In genomic region chr18:44098551-44099098, GRCh38 we compare ENCODE assay signal across 10 cellular contexts.
DNase-seq lines count a peak whose midpoint lies in the region; ATAC-seq and TF ChIP-seq lines count a peak whose summit lies in the region.
"Had no signal": no experiment of that assay in that cellular context is flagged by ENCODE, and none has a peak within 500 bp of the region (broad histone marks: within the 10 kb centered on the region; RNA-seq: fewer than 3 reads in every experiment).

No MANE protein-coding gene starts in this region.

- H3K9me3 ChIP-seq in SJCRH30 (replicated peaks) (no peaks in the 10 kb centered on the region), esophagus muscularis mucosa (peaks cover 0 to 4% (median 0%) of the 10 kb centered on the region in 4 donors)
- H3K9me3 ChIP-seq: SJSA1 had no signal

- no peak for TF ChIP-seq EP300 in esophagus muscularis mucosa (IDR thresholded peaks at IDR 0.05)

- 52% methylated on average over 4 of the region's 4 CpGs for WGBS in esophagus muscularis mucosa

- no peaks in the 10 kb centered on the region for H3K27me3 ChIP-seq in SJCRH30
- no peaks in the 10 kb centered on the region for H3K27me3 ChIP-seq in esophagus muscularis mucosa
- H3K27me3 ChIP-seq: SJSA1 had no signal

- CTCF ChIA-PET in HEK293T (lab: Yijun Ruan, JAX), result no interaction called here

- H3K27ac ChIP-seq in SJCRH30 (no peak overlapping the region), esophagus muscularis mucosa (replicated peaks in 1 of 4) (no peak overlapping the region)
- H3K27ac ChIP-seq: SJSA1 had no signal

- DNase-seq in AML-193 (lab: John Stamatoyannopoulos, UW), result peak; percentile 34 to 43
- peak; percentile 6 for DNase-seq in HEK293T (ENCODE audit: extremely low spot score)
- DNase-seq in SJCRH30, result peak; percentile 23 to 54
- peak; percentile 62 for DNase-seq in iPS-NIHi11 (ENCODE audit: low spot score)
- DNase-seq in esophagus muscularis mucosa (ENCODE audit: extremely low spot score), result no peak
- no peak for DNase-seq in activated CD4-positive, alpha-beta T cell treated with anti-CD3 and anti-CD28 coated beads, Interleukin-2, amount 50 U/mL, for 4 hours
- DNase-seq in NCI-H128 (lab: John Stamatoyannopoulos, UW; ENCODE audit: unreplicated experiment), result no peak
- DNase-seq: stimulated activated CD4-positive, alpha-beta T cell treated with anti-CD3 and anti-CD28 coated beads, Interleukin-4, amount 100 ng/mL, for 1 hour had no signal

- H3K4me3 ChIP-seq in SJCRH30, result no peak overlapping the region
- H3K4me3 ChIP-seq in esophagus muscularis mucosa, result no peak overlapping the region
- H3K4me3 ChIP-seq: SJSA1 had no signal

- H3K4me1 ChIP-seq in SJCRH30 (no peaks in the 10 kb centered on the region), esophagus muscularis mucosa (no peaks in the 10 kb centered on the region)
- H3K4me1 ChIP-seq: SJSA1 had no signal

- no peak for TF ChIP-seq POLR2A in esophagus muscularis mucosa (IDR thresholded peaks at IDR 0.05; ENCODE audit: low read depth)

- H3K36me3 ChIP-seq in SJCRH30 (no peaks in the 10 kb centered on the region), esophagus muscularis mucosa (no peaks in the 10 kb centered on the region)
- H3K36me3 ChIP-seq: SJSA1 had no signal

- POLR2A ChIA-PET in HEK293T (lab: Yijun Ruan, JAX), result no interaction called here

- intact Hi-C loops in esophagus muscularis mucosa (cut with DNase I), result no loop called here

- no peak for ATAC-seq in GM18867 (IDR thresholded peaks at IDR 0.05; ENCODE audit: unreplicated experiment)

- TF ChIP-seq CTCF in esophagus muscularis mucosa (IDR thresholded peaks at IDR 0.05), result peak in 1 of 3 experiments; percentile 35

TF ChIP-seq in HEK293T, 16 proteins besides CTCF, POLR2A, EP300 and RAD21:
- TF ChIP-seq BHLHE40 (IDR thresholded peaks at IDR 0.05; ENCODE audit: borderline replicate concordance) (no peak), SUZ12 (IDR thresholded peaks at IDR 0.05) (no peak), FOXA1 (IDR thresholded peaks at IDR 0.05) (no peak), SP1 (IDR thresholded peaks at IDR 0.05) (no peak), ELF4 (IDR thresholded peaks at IDR 0.05) (no peak), FOXM1 (IDR thresholded peaks at IDR 0.05; ENCODE audit: borderline replicate concordance) (no peak), LEF1 (IDR thresholded peaks at IDR 0.05; ENCODE audit: borderline replicate concordance) (no peak), TARDBP (IDR thresholded peaks at IDR 0.05) (no peak), ARNT (IDR thresholded peaks at IDR 0.05) (no peak), FOXK2 (IDR thresholded peaks at IDR 0.05) (no peak), ZNF384 (IDR thresholded peaks at IDR 0.05) (no peak), L3MBTL2 (conservative IDR thresholded peaks at IDR 0.05) (no peak), HDGF (IDR thresholded peaks at IDR 0.05; ENCODE audit: borderline replicate concordance) (no peak)
- TF ChIP-seq, protein P1, sequence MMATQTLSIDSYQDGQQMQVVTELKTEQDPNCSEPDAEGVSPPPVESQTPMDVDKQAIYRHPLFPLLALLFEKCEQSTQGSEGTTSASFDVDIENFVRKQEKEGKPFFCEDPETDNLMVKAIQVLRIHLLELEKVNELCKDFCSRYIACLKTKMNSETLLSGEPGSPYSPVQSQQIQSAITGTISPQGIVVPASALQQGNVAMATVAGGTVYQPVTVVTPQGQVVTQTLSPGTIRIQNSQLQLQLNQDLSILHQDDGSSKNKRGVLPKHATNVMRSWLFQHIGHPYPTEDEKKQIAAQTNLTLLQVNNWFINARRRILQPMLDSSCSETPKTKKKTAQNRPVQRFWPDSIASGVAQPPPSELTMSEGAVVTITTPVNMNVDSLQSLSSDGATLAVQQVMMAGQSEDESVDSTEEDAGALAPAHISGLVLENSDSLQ (IDR thresholded peaks at IDR 0.05), result no peak
TF ChIP-seq in HEK293T: peak in this region for 0.

Comparison
In these comparisons a context has a peak if more than half of its experiments do, and no peak if none do; other contexts are left out.
1. DNase-seq: peak in AML-193 (2 of 2), HEK293T (single experiment), SJCRH30 (2 of 2) and iPS-NIHi11 (single experiment); none in esophagus muscularis mucosa (single experiment), activated CD4-positive, alpha-beta T cell treated with anti-CD3 and anti-CD28 coated beads, Interleukin-2, amount 50 U/mL, for 4 hours (0 of 2) and NCI-H128 (single experiment).